In the genomic region with DNA sequence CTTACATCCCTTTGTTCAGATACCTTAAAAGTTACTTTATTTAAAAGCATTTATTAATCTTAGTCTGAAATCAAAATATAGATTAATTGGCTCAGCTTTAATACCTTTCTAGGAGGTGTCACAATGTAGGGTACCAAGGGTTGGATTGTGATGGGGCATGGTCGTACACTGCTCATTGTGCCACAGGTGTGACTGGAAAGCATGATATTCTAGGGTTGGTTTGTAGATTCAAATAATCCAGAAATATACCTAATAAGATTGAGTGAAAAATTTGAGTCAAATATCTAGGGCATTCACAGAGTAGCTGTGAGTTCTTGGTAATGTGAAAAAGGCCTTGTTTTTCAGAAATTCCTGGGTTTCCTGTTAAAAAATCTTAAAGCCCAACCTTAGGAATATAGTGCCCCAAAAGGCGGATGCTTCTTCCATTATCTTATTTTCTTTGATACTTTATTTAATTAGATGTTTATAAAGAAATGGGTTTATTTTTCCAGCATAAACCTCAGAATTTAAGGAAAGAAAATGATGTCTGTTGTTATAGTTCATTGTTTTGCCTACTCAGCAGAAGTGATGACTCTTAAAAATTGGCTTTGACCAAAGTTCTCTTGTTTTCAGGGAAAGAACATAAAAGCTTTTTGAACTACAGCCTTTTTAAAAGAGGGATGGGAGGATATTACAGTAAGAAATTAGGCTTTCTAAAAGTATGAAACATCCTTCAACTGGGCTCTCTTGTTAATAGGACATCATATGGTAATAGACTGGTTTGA, we compare ENCODE assay signal across 2 cellular contexts.
TF ChIP-seq lines count a peak whose summit lies in the region.

No MANE protein-coding gene starts in this region.

TF ChIP-seq in A549, 52 proteins besides CTCF, POLR2A, EP300 and RAD21 (continued from another document):
- TF ChIP-seq HDAC2 (IDR thresholded peaks at IDR 0.05) (no peak), MAFK (IDR thresholded peaks at IDR 0.05; ENCODE audit: partially characterized antibody) (peak; percentile 95), JUN (IDR thresholded peaks at IDR 0.05) (0 out of 5 replicates have a peak, but pooled peaks of 1 of the 2 experiments have one; percentile 23)
- TF ChIP-seq, protein P1, sequence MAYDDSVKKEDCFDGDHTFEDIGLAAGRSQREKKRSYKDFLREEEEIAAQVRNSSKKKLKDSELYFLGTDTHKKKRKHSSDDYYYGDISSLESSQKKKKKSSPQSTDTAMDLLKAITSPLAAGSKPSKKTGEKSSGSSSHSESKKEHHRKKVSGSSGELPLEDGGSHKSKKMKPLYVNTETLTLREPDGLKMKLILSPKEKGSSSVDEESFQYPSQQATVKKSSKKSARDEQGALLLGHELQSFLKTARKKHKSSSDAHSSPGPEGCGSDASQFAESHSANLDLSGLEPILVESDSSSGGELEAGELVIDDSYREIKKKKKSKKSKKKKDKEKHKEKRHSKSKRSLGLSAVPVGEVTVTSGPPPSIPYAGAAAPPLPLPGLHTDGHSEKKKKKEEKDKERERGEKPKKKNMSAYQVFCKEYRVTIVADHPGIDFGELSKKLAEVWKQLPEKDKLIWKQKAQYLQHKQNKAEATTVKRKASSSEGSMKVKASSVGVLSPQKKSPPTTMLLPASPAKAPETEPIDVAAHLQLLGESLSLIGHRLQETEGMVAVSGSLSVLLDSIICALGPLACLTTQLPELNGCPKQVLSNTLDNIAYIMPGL (CRISPR knock-in tag; IDR thresholded peaks at IDR 0.05; ENCODE audit: borderline replicate concordance): peak; percentile 45; the same call in 1 of the 2 replicates

TF ChIP-seq in WTC11, 78 proteins besides CTCF, POLR2A, EP300 and RAD21:
- TF ChIP-seq, protein P2, sequence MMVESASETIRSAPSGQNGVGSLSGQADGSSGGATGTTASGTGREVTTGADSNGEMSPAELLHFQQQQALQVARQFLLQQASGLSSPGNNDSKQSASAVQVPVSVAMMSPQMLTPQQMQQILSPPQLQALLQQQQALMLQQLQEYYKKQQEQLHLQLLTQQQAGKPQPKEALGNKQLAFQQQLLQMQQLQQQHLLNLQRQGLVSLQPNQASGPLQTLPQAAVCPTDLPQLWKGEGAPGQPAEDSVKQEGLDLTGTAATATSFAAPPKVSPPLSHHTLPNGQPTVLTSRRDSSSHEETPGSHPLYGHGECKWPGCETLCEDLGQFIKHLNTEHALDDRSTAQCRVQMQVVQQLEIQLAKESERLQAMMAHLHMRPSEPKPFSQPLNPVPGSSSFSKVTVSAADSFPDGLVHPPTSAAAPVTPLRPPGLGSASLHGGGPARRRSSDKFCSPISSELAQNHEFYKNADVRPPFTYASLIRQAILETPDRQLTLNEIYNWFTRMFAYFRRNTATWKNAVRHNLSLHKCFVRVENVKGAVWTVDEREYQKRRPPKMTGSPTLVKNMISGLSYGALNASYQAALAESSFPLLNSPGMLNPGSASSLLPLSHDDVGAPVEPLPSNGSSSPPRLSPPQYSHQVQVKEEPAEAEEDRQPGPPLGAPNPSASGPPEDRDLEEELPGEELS (CRISPR knock-in tag; IDR thresholded peaks at IDR 0.05): no peak
- TF ChIP-seq TP53 (CRISPR knock-in tag; IDR thresholded peaks at IDR 0.05) (no peak), NR2C2 (CRISPR knock-in tag; IDR thresholded peaks at IDR 0.05) (no peak), ZNF232 (CRISPR knock-in tag; IDR thresholded peaks at IDR 0.05) (no peak), NFATC4 (CRISPR knock-in tag; IDR thresholded peaks at IDR 0.05) (0 out of 2 replicates have a peak, but pooled peaks have one; percentile 29)
